Comparison of ENCODE assay signal across 1 cellular context in the genomic region with DNA sequence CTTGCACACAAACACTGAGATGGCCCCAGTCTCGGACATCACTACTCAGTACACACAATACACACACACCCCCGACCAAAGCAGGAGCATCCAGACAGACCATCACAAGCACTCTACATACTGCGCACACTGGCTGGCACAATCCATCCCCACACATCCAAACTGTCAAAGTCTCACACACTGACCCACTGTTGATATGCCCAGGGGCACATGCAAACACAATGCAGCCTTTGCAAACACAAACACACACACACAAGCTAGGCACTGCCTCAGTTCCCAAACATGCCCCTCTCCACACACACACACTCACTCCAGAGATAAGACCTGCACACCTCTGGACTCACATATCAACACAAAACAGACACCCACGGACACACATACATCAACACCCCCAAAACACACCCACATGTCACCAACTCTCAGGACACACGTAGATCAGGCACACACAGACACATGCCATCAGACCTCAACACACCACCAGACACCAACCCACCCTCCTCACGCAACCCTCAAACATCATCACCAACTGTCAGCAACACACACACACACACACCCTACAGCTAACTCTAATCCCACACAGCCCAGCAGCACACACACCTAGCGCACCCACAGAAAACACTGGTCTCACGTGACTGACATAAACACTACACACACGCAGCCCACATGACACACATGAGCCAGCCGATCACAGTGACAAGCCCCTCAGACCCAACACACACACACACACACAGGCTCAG.
TF ChIP-seq lines count a peak whose summit lies in the region.

No MANE protein-coding gene starts in this region.

TF ChIP-seq in HEK293, 187 proteins besides CTCF, POLR2A, EP300 and RAD21 (continued from another document and continues in another):
- TF ChIP-seq, protein P1, sequence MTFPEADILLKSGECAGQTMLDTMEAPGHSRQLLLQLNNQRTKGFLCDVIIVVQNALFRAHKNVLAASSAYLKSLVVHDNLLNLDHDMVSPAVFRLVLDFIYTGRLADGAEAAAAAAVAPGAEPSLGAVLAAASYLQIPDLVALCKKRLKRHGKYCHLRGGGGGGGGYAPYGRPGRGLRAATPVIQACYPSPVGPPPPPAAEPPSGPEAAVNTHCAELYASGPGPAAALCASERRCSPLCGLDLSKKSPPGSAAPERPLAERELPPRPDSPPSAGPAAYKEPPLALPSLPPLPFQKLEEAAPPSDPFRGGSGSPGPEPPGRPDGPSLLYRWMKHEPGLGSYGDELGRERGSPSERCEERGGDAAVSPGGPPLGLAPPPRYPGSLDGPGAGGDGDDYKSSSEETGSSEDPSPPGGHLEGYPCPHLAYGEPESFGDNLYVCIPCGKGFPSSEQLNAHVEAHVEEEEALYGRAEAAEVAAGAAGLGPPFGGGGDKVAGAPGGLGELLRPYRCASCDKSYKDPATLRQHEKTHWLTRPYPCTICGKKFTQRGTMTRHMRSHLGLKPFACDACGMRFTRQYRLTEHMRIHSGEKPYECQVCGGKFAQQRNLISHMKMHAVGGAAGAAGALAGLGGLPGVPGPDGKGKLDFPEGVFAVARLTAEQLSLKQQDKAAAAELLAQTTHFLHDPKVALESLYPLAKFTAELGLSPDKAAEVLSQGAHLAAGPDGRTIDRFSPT (tag by site-specific recombination; IDR thresholded peaks at IDR 0.05): peak; percentile 62; the same call in 1 of the 2 replicates
- no peak for TF ChIP-seq ZNF433 (tag by site-specific recombination; IDR thresholded peaks at IDR 0.05; ENCODE audit: low read depth)
- TF ChIP-seq ZNF621 (tag by site-specific recombination; IDR thresholded peaks at IDR 0.05): no peak; the same call in 1 of the 2 replicates
- no peak for TF ChIP-seq ZNF830 (tag by site-specific recombination; IDR thresholded peaks at IDR 0.05; ENCODE audit: low read depth)
- no peak for TF ChIP-seq ZNF654 (tag by site-specific recombination; IDR thresholded peaks at IDR 0.05; ENCODE audit: low read depth)
- no peak for TF ChIP-seq ZNF660 (tag by site-specific recombination; IDR thresholded peaks at IDR 0.05)
- TF ChIP-seq TRIM28 (IDR thresholded peaks at IDR 0.05; ENCODE audit: borderline replicate concordance, low read length): 0 out of 2 replicates have a peak, but pooled peaks have one; percentile 47
- no peak for TF ChIP-seq ZNF324 (tag by site-specific recombination; IDR thresholded peaks at IDR 0.05)
- TF ChIP-seq, protein P2, sequence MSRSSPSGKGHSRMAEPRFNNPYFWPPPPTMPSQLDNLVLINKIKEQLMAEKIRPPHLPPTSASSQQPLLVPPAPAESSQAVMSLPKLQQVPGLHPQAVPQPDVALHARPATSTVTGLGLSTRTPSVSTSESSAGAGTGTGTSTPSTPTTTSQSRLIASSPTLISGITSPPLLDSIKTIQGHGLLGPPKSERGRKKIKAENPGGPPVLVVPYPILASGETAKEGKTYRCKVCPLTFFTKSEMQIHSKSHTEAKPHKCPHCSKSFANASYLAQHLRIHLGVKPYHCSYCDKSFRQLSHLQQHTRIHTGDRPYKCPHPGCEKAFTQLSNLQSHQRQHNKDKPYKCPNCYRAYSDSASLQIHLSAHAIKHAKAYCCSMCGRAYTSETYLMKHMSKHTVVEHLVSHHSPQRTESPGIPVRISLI (tag by site-specific recombination; IDR thresholded peaks at IDR 0.05): no peak
- no peak for TF ChIP-seq ZNF701 (tag by site-specific recombination; IDR thresholded peaks at IDR 0.05)
- no peak for TF ChIP-seq ZSCAN30 (tag by site-specific recombination; IDR thresholded peaks at IDR 0.05)
- no peak for TF ChIP-seq IKZF3 (tag by site-specific recombination; IDR thresholded peaks at IDR 0.05)
- TF ChIP-seq RBAK (tag by site-specific recombination; IDR thresholded peaks at IDR 0.05): no peak
- TF ChIP-seq, protein P3, sequence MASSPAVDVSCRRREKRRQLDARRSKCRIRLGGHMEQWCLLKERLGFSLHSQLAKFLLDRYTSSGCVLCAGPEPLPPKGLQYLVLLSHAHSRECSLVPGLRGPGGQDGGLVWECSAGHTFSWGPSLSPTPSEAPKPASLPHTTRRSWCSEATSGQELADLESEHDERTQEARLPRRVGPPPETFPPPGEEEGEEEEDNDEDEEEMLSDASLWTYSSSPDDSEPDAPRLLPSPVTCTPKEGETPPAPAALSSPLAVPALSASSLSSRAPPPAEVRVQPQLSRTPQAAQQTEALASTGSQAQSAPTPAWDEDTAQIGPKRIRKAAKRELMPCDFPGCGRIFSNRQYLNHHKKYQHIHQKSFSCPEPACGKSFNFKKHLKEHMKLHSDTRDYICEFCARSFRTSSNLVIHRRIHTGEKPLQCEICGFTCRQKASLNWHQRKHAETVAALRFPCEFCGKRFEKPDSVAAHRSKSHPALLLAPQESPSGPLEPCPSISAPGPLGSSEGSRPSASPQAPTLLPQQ (tag by site-specific recombination; IDR thresholded peaks at IDR 0.05): no peak; the same call in none of the 2 replicates
- TF ChIP-seq ZNF473 (tag by site-specific recombination; IDR thresholded peaks at IDR 0.05): no peak
- TF ChIP-seq ZIC2 (tag by site-specific recombination; IDR thresholded peaks at IDR 0.05): no peak
- TF ChIP-seq, protein P4, sequence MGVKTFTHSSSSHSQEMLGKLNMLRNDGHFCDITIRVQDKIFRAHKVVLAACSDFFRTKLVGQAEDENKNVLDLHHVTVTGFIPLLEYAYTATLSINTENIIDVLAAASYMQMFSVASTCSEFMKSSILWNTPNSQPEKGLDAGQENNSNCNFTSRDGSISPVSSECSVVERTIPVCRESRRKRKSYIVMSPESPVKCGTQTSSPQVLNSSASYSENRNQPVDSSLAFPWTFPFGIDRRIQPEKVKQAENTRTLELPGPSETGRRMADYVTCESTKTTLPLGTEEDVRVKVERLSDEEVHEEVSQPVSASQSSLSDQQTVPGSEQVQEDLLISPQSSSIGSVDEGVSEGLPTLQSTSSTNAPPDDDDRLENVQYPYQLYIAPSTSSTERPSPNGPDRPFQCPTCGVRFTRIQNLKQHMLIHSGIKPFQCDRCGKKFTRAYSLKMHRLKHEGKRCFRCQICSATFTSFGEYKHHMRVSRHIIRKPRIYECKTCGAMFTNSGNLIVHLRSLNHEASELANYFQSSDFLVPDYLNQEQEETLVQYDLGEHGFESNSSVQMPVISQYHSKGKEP (tag by site-specific recombination; IDR thresholded peaks at IDR 0.05): no peak
- TF ChIP-seq GLI2 (tag by site-specific recombination; IDR thresholded peaks at IDR 0.05; ENCODE audit: borderline replicate concordance, low read depth): no peak
- TF ChIP-seq ZNF514 (tag by site-specific recombination; IDR thresholded peaks at IDR 0.05): no peak
- peak; percentile 93 for TF ChIP-seq ZNF785 (tag by site-specific recombination; IDR thresholded peaks at IDR 0.05)
- TF ChIP-seq ZSCAN16 (tag by site-specific recombination; IDR thresholded peaks at IDR 0.05): no peak
- TF ChIP-seq GLI4 (tag by site-specific recombination; IDR thresholded peaks at IDR 0.05): 0 out of 2 replicates have a peak, but pooled peaks have one; percentile 23
- TF ChIP-seq ZNF48 (tag by site-specific recombination; IDR thresholded peaks at IDR 0.05): no peak
- TF ChIP-seq GLIS1 (tag by site-specific recombination; IDR thresholded peaks at IDR 0.05): peak; percentile 29
- TF ChIP-seq, protein P5, sequence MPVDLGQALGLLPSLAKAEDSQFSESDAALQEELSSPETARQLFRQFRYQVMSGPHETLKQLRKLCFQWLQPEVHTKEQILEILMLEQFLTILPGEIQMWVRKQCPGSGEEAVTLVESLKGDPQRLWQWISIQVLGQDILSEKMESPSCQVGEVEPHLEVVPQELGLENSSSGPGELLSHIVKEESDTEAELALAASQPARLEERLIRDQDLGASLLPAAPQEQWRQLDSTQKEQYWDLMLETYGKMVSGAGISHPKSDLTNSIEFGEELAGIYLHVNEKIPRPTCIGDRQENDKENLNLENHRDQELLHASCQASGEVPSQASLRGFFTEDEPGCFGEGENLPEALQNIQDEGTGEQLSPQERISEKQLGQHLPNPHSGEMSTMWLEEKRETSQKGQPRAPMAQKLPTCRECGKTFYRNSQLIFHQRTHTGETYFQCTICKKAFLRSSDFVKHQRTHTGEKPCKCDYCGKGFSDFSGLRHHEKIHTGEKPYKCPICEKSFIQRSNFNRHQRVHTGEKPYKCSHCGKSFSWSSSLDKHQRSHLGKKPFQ (tag by site-specific recombination; IDR thresholded peaks at IDR 0.05): no peak
- no peak for TF ChIP-seq ZNF626 (tag by site-specific recombination; IDR thresholded peaks at IDR 0.05)
- TF ChIP-seq YY2 (tag by site-specific recombination; IDR thresholded peaks at IDR 0.05): peak; percentile 72
- TF ChIP-seq SETDB1 (IDR thresholded peaks at IDR 0.05; ENCODE audit: insufficient read length, low read length): no peak
- TF ChIP-seq, protein P6, sequence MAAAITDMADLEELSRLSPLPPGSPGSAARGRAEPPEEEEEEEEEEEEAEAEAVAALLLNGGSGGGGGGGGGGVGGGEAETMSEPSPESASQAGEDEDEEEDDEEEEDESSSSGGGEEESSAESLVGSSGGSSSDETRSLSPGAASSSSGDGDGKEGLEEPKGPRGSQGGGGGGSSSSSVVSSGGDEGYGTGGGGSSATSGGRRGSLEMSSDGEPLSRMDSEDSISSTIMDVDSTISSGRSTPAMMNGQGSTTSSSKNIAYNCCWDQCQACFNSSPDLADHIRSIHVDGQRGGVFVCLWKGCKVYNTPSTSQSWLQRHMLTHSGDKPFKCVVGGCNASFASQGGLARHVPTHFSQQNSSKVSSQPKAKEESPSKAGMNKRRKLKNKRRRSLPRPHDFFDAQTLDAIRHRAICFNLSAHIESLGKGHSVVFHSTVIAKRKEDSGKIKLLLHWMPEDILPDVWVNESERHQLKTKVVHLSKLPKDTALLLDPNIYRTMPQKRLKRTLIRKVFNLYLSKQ (tag by site-specific recombination; IDR thresholded peaks at IDR 0.05; ENCODE audit: borderline replicate concordance): no peak
- TF ChIP-seq, protein P7, sequence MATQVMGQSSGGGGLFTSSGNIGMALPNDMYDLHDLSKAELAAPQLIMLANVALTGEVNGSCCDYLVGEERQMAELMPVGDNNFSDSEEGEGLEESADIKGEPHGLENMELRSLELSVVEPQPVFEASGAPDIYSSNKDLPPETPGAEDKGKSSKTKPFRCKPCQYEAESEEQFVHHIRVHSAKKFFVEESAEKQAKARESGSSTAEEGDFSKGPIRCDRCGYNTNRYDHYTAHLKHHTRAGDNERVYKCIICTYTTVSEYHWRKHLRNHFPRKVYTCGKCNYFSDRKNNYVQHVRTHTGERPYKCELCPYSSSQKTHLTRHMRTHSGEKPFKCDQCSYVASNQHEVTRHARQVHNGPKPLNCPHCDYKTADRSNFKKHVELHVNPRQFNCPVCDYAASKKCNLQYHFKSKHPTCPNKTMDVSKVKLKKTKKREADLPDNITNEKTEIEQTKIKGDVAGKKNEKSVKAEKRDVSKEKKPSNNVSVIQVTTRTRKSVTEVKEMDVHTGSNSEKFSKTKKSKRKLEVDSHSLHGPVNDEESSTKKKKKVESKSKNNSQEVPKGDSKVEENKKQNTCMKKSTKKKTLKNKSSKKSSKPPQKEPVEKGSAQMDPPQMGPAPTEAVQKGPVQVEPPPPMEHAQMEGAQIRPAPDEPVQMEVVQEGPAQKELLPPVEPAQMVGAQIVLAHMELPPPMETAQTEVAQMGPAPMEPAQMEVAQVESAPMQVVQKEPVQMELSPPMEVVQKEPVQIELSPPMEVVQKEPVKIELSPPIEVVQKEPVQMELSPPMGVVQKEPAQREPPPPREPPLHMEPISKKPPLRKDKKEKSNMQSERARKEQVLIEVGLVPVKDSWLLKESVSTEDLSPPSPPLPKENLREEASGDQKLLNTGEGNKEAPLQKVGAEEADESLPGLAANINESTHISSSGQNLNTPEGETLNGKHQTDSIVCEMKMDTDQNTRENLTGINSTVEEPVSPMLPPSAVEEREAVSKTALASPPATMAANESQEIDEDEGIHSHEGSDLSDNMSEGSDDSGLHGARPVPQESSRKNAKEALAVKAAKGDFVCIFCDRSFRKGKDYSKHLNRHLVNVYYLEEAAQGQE (tag by site-specific recombination; IDR thresholded peaks at IDR 0.05): peak; percentile 26; the same call in 1 of the 2 replicates
- TF ChIP-seq, protein P8, sequence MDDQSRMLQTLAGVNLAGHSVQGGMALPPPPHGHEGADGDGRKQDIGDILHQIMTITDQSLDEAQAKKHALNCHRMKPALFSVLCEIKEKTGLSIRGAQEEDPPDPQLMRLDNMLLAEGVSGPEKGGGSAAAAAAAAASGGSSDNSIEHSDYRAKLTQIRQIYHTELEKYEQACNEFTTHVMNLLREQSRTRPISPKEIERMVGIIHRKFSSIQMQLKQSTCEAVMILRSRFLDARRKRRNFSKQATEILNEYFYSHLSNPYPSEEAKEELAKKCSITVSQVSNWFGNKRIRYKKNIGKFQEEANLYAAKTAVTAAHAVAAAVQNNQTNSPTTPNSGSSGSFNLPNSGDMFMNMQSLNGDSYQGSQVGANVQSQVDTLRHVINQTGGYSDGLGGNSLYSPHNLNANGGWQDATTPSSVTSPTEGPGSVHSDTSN (CRISPR knock-in tag; IDR thresholded peaks at IDR 0.05): no peak
- TF ChIP-seq BCL11B (tag by site-specific recombination; IDR thresholded peaks at IDR 0.05; ENCODE audit: low read depth): peak; percentile 75
- no peak for TF ChIP-seq ZNF521 (tag by site-specific recombination; IDR thresholded peaks at IDR 0.05)
- TF ChIP-seq, protein P9, sequence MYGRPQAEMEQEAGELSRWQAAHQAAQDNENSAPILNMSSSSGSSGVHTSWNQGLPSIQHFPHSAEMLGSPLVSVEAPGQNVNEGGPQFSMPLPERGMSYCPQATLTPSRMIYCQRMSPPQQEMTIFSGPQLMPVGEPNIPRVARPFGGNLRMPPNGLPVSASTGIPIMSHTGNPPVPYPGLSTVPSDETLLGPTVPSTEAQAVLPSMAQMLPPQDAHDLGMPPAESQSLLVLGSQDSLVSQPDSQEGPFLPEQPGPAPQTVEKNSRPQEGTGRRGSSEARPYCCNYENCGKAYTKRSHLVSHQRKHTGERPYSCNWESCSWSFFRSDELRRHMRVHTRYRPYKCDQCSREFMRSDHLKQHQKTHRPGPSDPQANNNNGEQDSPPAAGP (tag by site-specific recombination; IDR thresholded peaks at IDR 0.05): peak; percentile 48
- peak; percentile 97 for TF ChIP-seq ZNF600 (tag by site-specific recombination; IDR thresholded peaks at IDR 0.05)
- no peak for TF ChIP-seq ZNF624 (tag by site-specific recombination; IDR thresholded peaks at IDR 0.05)
- TF ChIP-seq YY1 (tag by site-specific recombination; IDR thresholded peaks at IDR 0.05): no peak
- TF ChIP-seq ZNF266 (tag by site-specific recombination; IDR thresholded peaks at IDR 0.05; ENCODE audit: low read depth): peak; percentile 59; the same call in 1 of the 2 replicates
- TF ChIP-seq ZNF791 (tag by site-specific recombination; IDR thresholded peaks at IDR 0.05): peak; percentile 10; the same call in 1 of the 2 replicates
- peak; percentile 100 for TF ChIP-seq EGR2 (tag by site-specific recombination; IDR thresholded peaks at IDR 0.05; ENCODE audit: low read depth)
- TF ChIP-seq, protein P10, sequence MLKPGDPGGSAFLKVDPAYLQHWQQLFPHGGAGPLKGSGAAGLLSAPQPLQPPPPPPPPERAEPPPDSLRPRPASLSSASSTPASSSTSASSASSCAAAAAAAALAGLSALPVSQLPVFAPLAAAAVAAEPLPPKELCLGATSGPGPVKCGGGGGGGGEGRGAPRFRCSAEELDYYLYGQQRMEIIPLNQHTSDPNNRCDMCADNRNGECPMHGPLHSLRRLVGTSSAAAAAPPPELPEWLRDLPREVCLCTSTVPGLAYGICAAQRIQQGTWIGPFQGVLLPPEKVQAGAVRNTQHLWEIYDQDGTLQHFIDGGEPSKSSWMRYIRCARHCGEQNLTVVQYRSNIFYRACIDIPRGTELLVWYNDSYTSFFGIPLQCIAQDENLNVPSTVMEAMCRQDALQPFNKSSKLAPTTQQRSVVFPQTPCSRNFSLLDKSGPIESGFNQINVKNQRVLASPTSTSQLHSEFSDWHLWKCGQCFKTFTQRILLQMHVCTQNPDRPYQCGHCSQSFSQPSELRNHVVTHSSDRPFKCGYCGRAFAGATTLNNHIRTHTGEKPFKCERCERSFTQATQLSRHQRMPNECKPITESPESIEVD (tag by site-specific recombination; IDR thresholded peaks at IDR 0.05): no peak
- TF ChIP-seq MZF1 (tag by site-specific recombination; IDR thresholded peaks at IDR 0.05; ENCODE audit: borderline replicate concordance): peak; percentile 25; the same call in 1 of the 2 replicates
